Comparison of ENCODE assay signal across 14 cellular contexts in the genomic region with DNA sequence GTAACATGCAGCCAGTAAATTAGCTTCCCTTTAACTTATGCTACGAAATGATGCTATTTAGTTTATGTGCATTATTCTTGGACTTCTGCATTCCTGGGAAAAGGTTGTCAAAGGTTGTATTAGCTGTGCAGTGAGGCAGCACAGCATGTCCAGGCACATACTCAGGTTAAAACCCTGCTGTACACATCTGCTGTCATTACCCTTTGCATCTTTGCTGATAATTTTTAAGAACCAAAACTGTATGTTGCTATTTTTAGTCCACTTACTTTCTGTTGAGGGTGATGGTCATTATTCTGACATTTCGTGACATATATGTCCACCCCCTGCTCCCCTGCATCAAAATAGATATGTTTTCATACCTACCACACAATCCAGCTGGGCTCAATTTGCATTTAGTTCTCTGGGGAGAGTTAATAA.
A peak's percentile ranks its signal among the peaks of the same experiment; 100 is the strongest.
DNase-seq lines count a peak whose midpoint lies in the region; ATAC-seq and TF ChIP-seq lines count a peak whose summit lies in the region.
"Had no signal": no experiment of that assay in that cellular context is flagged by ENCODE, and none has a peak within 500 bp of the region (broad histone marks: within the 10 kb centered on the region; RNA-seq: fewer than 3 reads in every experiment).

No MANE protein-coding gene starts in this region.

- DNase-seq in foreskin fibroblast (no peak), sigmoid colon (no peak), NCI-H82 (lab: John Stamatoyannopoulos, UW) (no peak), NCI-H2227 treated with DMSO at 0.1 percent for 48 hours (lab: John Stamatoyannopoulos, UW) (no peak)
- DNase-seq: activated CD8-positive, alpha-beta memory T cell treated with anti-CD3 and anti-CD28 coated beads for 24 hours; GOT3; lower lobe of right lung; NCI-H1105 treated with DMSO at 0.1 percent for 48 hours; SHP77 treated with DMSO at 0.1 percent for 48 hours had no signal

- TF ChIP-seq POLR2A in sigmoid colon (IDR thresholded peaks at IDR 0.05): no peak

- H3K4me1 Mint-ChIP-seq in brain: peaks cover 72% of the 10 kb centered on the region

- H3K27ac ChIP-seq in sigmoid colon: no peak overlapping the region
- H3K27ac ChIP-seq: ascending aorta, lower lobe of right lung had no signal

- peaks cover 7% of the 10 kb centered on the region for H3K27me3 Mint-ChIP-seq in brain

- no peaks in the 10 kb centered on the region for H3K4me1 ChIP-seq in sigmoid colon
- H3K4me1 ChIP-seq: ascending aorta, lower lobe of right lung had no signal

- H3K4me3 Mint-ChIP-seq in brain: no peak overlapping the region

- H3K27ac Mint-ChIP-seq in brain: peak overlapping the region in 3 of 5 experiments; percentile 15 to 69 (median 50)

- no peaks in the 10 kb centered on the region for H3K36me3 Mint-ChIP-seq in brain

- peaks cover 0 to 3% (median 0%) of the 10 kb centered on the region in 5 experiments for H3K9me3 Mint-ChIP-seq in brain

- intact Hi-C loops in sigmoid colon (cut with DNase I): no loop called here

- ATAC-seq in GM18858 (IDR thresholded peaks at IDR 0.05; ENCODE audit: unreplicated experiment) (peak; percentile 84), GM21528 (IDR thresholded peaks at IDR 0.05; ENCODE audit: low FRiP score, unreplicated experiment) (peak; percentile 78), HG03135 (IDR thresholded peaks at IDR 0.05; ENCODE audit: unreplicated experiment) (peak; percentile 87)
- ATAC-seq: lower lobe of right lung had no signal

- no peak for TF ChIP-seq EP300 in sigmoid colon (IDR thresholded peaks at IDR 0.05)

- no peak overlapping the region for H3K4me3 ChIP-seq in foreskin fibroblast (ENCODE audit: low read depth in 1 of 2, low read length in 2 of 2)
- H3K4me3 ChIP-seq in sigmoid colon: no peak overlapping the region
- H3K4me3 ChIP-seq: ascending aorta, lower lobe of right lung had no signal

- whole genome bisulfite sequencing in sigmoid colon, 2 donors: 65 to 79% methylated on average over 2 of the region's 2 CpGs

- H3K27me3 ChIP-seq in sigmoid colon: no peaks in the 10 kb centered on the region
- H3K27me3 ChIP-seq: ascending aorta had no signal

- no peaks in the 10 kb centered on the region for H3K9me3 ChIP-seq in sigmoid colon
- H3K9me3 ChIP-seq: ascending aorta, lower lobe of right lung had no signal

- TF ChIP-seq CTCF in brain (conservative IDR thresholded peaks at IDR 0.05): no peak
- TF ChIP-seq CTCF in foreskin fibroblast (IDR thresholded peaks at IDR 0.05; ENCODE audit: low read depth, low read length): no peak
- no peak for TF ChIP-seq CTCF in sigmoid colon (IDR thresholded peaks at IDR 0.05)

- no peaks in the 10 kb centered on the region for H3K36me3 ChIP-seq in sigmoid colon
- H3K36me3 ChIP-seq: ascending aorta, lower lobe of right lung had no signal
